Comparison of ENCODE assay signal across 9 cellular contexts in genomic region chr5:40368200-40368599, GRCh38.
"Had no signal": no experiment of that assay in that cellular context is flagged by ENCODE, and none has a peak within 500 bp of the region (broad histone marks: within the 10 kb centered on the region; RNA-seq: fewer than 3 reads in every experiment).

No MANE protein-coding gene starts in this region.

- H3K9me3 ChIP-seq: HAP-1 had no signal

- H3K4me1 Mint-ChIP-seq: GM23338 had no signal

- H3K27ac Mint-ChIP-seq: GM23338, HFFc6 had no signal

- H3K9me3 Mint-ChIP-seq: GM23338 had no signal

- DNase-seq: H7, HFFc6, KBM-7 had no signal

- H3K36me3 ChIP-seq: HAP-1 had no signal

- H3K36me3 Mint-ChIP-seq: IgD-negative memory B cell had no signal

- H3K27ac ChIP-seq: HL-60 had no signal

- H3K4me1 ChIP-seq: HAP-1 had no signal

- ATAC-seq: GM23338, HCT116, HepG2 had no signal

- H3K4me2 ChIP-seq: GM23338 had no signal

- H3K27me3 Mint-ChIP-seq: IgD-negative memory B cell had no signal

- H2AFZ ChIP-seq: GM23338 had no signal

- FAIRE-seq: HepG2 had no signal

- H3K4me3 ChIP-seq: GM23338, HAP-1 had no signal

- H3K4me3 Mint-ChIP-seq: GM23338, HFFc6, IgD-negative memory B cell had no signal
